ENCODE assay signal across 2 cellular contexts in genomic region chr2:207945201-207945600, GRCh38.
TF ChIP-seq lines count a peak whose summit lies in the region.

No MANE protein-coding gene starts in this region.

TF ChIP-seq in GM23338, 12 proteins besides CTCF, POLR2A, EP300 and RAD21 (continued from another document):
- TF ChIP-seq, protein P1, sequence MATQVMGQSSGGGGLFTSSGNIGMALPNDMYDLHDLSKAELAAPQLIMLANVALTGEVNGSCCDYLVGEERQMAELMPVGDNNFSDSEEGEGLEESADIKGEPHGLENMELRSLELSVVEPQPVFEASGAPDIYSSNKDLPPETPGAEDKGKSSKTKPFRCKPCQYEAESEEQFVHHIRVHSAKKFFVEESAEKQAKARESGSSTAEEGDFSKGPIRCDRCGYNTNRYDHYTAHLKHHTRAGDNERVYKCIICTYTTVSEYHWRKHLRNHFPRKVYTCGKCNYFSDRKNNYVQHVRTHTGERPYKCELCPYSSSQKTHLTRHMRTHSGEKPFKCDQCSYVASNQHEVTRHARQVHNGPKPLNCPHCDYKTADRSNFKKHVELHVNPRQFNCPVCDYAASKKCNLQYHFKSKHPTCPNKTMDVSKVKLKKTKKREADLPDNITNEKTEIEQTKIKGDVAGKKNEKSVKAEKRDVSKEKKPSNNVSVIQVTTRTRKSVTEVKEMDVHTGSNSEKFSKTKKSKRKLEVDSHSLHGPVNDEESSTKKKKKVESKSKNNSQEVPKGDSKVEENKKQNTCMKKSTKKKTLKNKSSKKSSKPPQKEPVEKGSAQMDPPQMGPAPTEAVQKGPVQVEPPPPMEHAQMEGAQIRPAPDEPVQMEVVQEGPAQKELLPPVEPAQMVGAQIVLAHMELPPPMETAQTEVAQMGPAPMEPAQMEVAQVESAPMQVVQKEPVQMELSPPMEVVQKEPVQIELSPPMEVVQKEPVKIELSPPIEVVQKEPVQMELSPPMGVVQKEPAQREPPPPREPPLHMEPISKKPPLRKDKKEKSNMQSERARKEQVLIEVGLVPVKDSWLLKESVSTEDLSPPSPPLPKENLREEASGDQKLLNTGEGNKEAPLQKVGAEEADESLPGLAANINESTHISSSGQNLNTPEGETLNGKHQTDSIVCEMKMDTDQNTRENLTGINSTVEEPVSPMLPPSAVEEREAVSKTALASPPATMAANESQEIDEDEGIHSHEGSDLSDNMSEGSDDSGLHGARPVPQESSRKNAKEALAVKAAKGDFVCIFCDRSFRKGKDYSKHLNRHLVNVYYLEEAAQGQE (IDR thresholded peaks at IDR 0.05; ENCODE audit: unreplicated experiment): no peak
- TF ChIP-seq ZNF114 (CRISPR knock-in tag; IDR thresholded peaks at IDR 0.05) (no peak), ZNF331 (CRISPR knock-in tag; IDR thresholded peaks at IDR 0.05; ENCODE audit: low read depth) (no peak), STAT1 (IDR thresholded peaks at IDR 0.05; ENCODE audit: unreplicated experiment) (no peak)
TF ChIP-seq in GM23338: peak in this region for 0.

TF ChIP-seq in WTC11, 78 proteins besides CTCF, POLR2A, EP300 and RAD21 (continued from another document):
- TF ChIP-seq ZNF512 (CRISPR knock-in tag; IDR thresholded peaks at IDR 0.05; ENCODE audit: borderline replicate concordance): no peak
